9 cellular contexts compared by ENCODE assay signal in genomic region chr3:30680789-30681188, GRCh38.
DNase-seq lines count a peak whose midpoint lies in the region; ATAC-seq and TF ChIP-seq lines count a peak whose summit lies in the region.
"Had no signal": no experiment of that assay in that cellular context is flagged by ENCODE, and none has a peak within 500 bp of the region (broad histone marks: within the 10 kb centered on the region; RNA-seq: fewer than 3 reads in every experiment).

No MANE protein-coding gene starts in this region.

- no peak for TF ChIP-seq POLR2A in HCT116 (IDR thresholded peaks at IDR 0.05; ENCODE audit: borderline replicate concordance, extremely low read depth, insufficient read depth, insufficient read length)

- H3K27me3 ChIP-seq in HCT116 (ENCODE audit: insufficient read depth, low read length) (no peaks in the 10 kb centered on the region), adipocyte (replicated peaks; ENCODE audit: control insufficient read depth, insufficient read depth, low read length) (no peaks in the 10 kb centered on the region), osteoblast (ENCODE audit: insufficient read depth, low read length) (no peaks in the 10 kb centered on the region)
- H3K27me3 ChIP-seq: SJSA1 had no signal

- TF ChIP-seq CTCF in HCT116 (IDR thresholded peaks at IDR 0.05 in 2 of 3, conservative IDR thresholded peaks at IDR 0.05 in 1 of 3; ENCODE audit: borderline replicate concordance in 1 of 3, insufficient read depth in 1 of 3, low read depth in 2 of 3, low read length in 2 of 3) (no peak), osteoblast (IDR thresholded peaks at IDR 0.05; ENCODE audit: extremely low read depth, low read depth, low read length) (no peak)

- no peak overlapping the region for H3K4me3 ChIP-seq in HCT116 (replicated peaks in 1 of 2; ENCODE audit: low read depth in 1 of 2, low read length in 2 of 2)
- H3K4me3 ChIP-seq in adipocyte (ENCODE audit: low read length), result peak overlapping the region; percentile 42
- no peak overlapping the region for H3K4me3 ChIP-seq in osteoblast (ENCODE audit: insufficient read depth, low read length)
- H3K4me3 ChIP-seq: SJSA1 had no signal

- H3K9me3 ChIP-seq in HCT116 (ENCODE audit: control insufficient read depth in 1 of 2, insufficient read depth in 1 of 2, low read depth in 1 of 2, low read length in 2 of 2), result no peaks in the 10 kb centered on the region
- H3K9me3 ChIP-seq in adipocyte (ENCODE audit: control insufficient read depth, low read length), result no peaks in the 10 kb centered on the region
- no peaks in the 10 kb centered on the region for H3K9me3 ChIP-seq in osteoblast (ENCODE audit: low read depth, low read length)
- H3K9me3 ChIP-seq: SJSA1 had no signal

- intact Hi-C loops in HCT116 (cut with micrococcal nuclease), result no loop called here

- peaks cover 91% of the 10 kb centered on the region for H3K79me2 ChIP-seq in HCT116 (ENCODE audit: insufficient read depth, low read length)
- peaks cover 41% of the 10 kb centered on the region for H3K79me2 ChIP-seq in osteoblast (ENCODE audit: insufficient read depth, low read length)

- CTCF ChIA-PET in HCT116 (lab: Charles Lee), result no interaction called here

- ATAC-seq in HCT116 (no peak), GM21528 (IDR thresholded peaks at IDR 0.05; ENCODE audit: low FRiP score, unreplicated experiment) (no peak), GM21825 (IDR thresholded peaks at IDR 0.05; ENCODE audit: unreplicated experiment) (no peak)

- BruUV-seq in HCT116 (replicated peaks; lab: Mats Ljungman, UMichigan), result TSS peak; percentile 15

- RAD21 ChIA-PET in HCT116 (lab: Charles Lee; ENCODE audit: low non-redundant PET in 1 of 2, low total read pairs in 2 of 2, uncharacterized antibody in 2 of 2, unreplicated experiment in 2 of 2), result no interaction called here

- H3K27ac ChIP-seq in HCT116 (ENCODE audit: low read depth, low read length) (no peak overlapping the region), osteoblast (ENCODE audit: low read depth, low read length) (no peak overlapping the region)

- H3K4me1 ChIP-seq in HCT116 (ENCODE audit: control insufficient read depth in 1 of 2, insufficient read depth in 2 of 2, low read length in 2 of 2), result peaks cover 14 to 36% of the 10 kb centered on the region in 2 experiments; a peak in 2 of 4 replicates
- peaks cover 53% of the 10 kb centered on the region for H3K4me1 ChIP-seq in adipocyte (ENCODE audit: control insufficient read depth, insufficient read depth, low read length)
- H3K4me1 ChIP-seq in osteoblast (ENCODE audit: insufficient read depth, low read length), result peaks cover 20% of the 10 kb centered on the region

- no peak for TF ChIP-seq RAD21 in HCT116 (IDR thresholded peaks at IDR 0.05; ENCODE audit: low read depth)

- H3K9me2 ChIP-seq in HCT116 (ENCODE audit: insufficient read depth), result no peaks in the 10 kb centered on the region

- POLR2A ChIA-PET in HCT116 (lab: Charles Lee), result no interaction called here

- H4K20me1 ChIP-seq in HCT116 (ENCODE audit: insufficient read depth), result peaks cover 16% of the 10 kb centered on the region; the same call in 1 of the 2 replicates
- no peaks in the 10 kb centered on the region for H4K20me1 ChIP-seq in osteoblast (ENCODE audit: insufficient read depth, low read length)

- H3K9ac ChIP-seq in HCT116 (ENCODE audit: low read length) (no peak overlapping the region), adipocyte (ENCODE audit: low read length) (peak overlapping the region; percentile 64)

- H3K4me2 ChIP-seq in HCT116 (ENCODE audit: low read length) (no peak overlapping the region), osteoblast (ENCODE audit: insufficient read depth, low read length) (no peak overlapping the region)

- no peak for DNase-seq in HCT116 (ENCODE audit: low read depth, low spot score)
- DNase-seq in adipocyte (ENCODE audit: low read depth), result no peak
- DNase-seq in hippocampal formation (lab: John Stamatoyannopoulos, UW), result peak; percentile 69 to 90
- DNase-seq in smooth muscle cell of the brain vasculature (ENCODE audit: low read depth, low spot score), result peak; percentile 57
- DNase-seq in osteoblast (ENCODE audit: insufficient read length, low spot score, missing footprints), result no peak
- no peak for DNase-seq in A172 (ENCODE audit: low spot score)

- H2AFZ ChIP-seq in HCT116 (ENCODE audit: low read depth, low read length, poor library complexity, severe bottlenecking) (no peak overlapping the region), osteoblast (ENCODE audit: low read length) (no peak overlapping the region)

- H3K36me3 ChIP-seq in HCT116 (ENCODE audit: control insufficient read depth in 1 of 2, insufficient read depth in 2 of 2, low read length in 2 of 2) (peaks cover 15 to 50% of the 10 kb centered on the region in 2 experiments), adipocyte (ENCODE audit: control insufficient read depth, insufficient read depth, low read length, severe bottlenecking) (peaks cover 45% of the 10 kb centered on the region), osteoblast (ENCODE audit: insufficient read depth, low read length) (peaks cover 40% of the 10 kb centered on the region)

TF ChIP-seq in HCT116, 20 proteins besides CTCF, POLR2A, EP300 and RAD21:
- TF ChIP-seq YY1 (IDR thresholded peaks at IDR 0.05; ENCODE audit: extremely low read depth, insufficient replicate concordance, low read depth, low read length) (no peak), FOSL1 (IDR thresholded peaks at IDR 0.05; ENCODE audit: low read depth) (no peak), REST (IDR thresholded peaks at IDR 0.05; ENCODE audit: low read depth) (no peak), SIN3A (IDR thresholded peaks at IDR 0.05; ENCODE audit: low read depth) (no peak), MAX (IDR thresholded peaks at IDR 0.05) (no peak), EZH2phosphoT487 (IDR thresholded peaks at IDR 0.05; ENCODE audit: borderline replicate concordance) (no peak), ZNF274 (IDR thresholded peaks at IDR 0.05; ENCODE audit: low read depth, low read length) (no peak), POLR2AphosphoS5 (IDR thresholded peaks at IDR 0.05; ENCODE audit: low read depth, low read length) (no peak), ZBTB33 (IDR thresholded peaks at IDR 0.05; ENCODE audit: extremely low read depth, insufficient replicate concordance, low read length) (no peak), JUND (IDR thresholded peaks at IDR 0.05) (no peak), TCF7L2 (IDR thresholded peaks at IDR 0.05; ENCODE audit: borderline replicate concordance, extremely low read depth, insufficient read depth, insufficient read length) (no peak), EGR1 (IDR thresholded peaks at IDR 0.05; ENCODE audit: low read depth) (no peak), EZH2 (IDR thresholded peaks at IDR 0.05) (no peak), ZFX (IDR thresholded peaks at IDR 0.05) (no peak), SP1 (IDR thresholded peaks at IDR 0.05; ENCODE audit: low read depth) (no peak), CEBPB (IDR thresholded peaks at IDR 0.05; ENCODE audit: low read depth) (no peak)

Comparison
In these comparisons a context has a peak if more than half of its experiments do, and no peak if none do; other contexts are left out.
1. DNase-seq: peak in hippocampal formation (2 of 2) and smooth muscle cell of the brain vasculature (single experiment); none in HCT116 (single experiment), adipocyte (single experiment), osteoblast (single experiment) and A172 (single experiment).